13 cellular contexts compared by ENCODE assay signal in genomic region chr16:85969159-85969558, GRCh38.
DNase-seq lines count a peak whose midpoint lies in the region; ATAC-seq and TF ChIP-seq lines count a peak whose summit lies in the region.
"Had no signal": no experiment of that assay in that cellular context is flagged by ENCODE, and none has a peak within 500 bp of the region (broad histone marks: within the 10 kb centered on the region; RNA-seq: fewer than 3 reads in every experiment).

No MANE protein-coding gene starts in this region.

- H3K4me1 Mint-ChIP-seq in activated T-helper 1 cell treated with anti-CD3 and anti-CD28 coated beads, Interleukin-12 subunit alpha, Interleukin-12 subunit beta, Interleukin-2, Interleukin-4 antibody, amounts not matched to agents 30 ng/mL and 10 ng/mL and 1 ng/mL, durations not matched to agents 14 hours and 24 hours and 36 hours (ENCODE audit: low read depth), result peaks cover 37% of the 10 kb centered on the region

- CTCF ChIA-PET in AG04449 (lab: Yijun Ruan, JAX), result interaction anchor here (0.9 kb wide), 1 partner anchor 148 kb away, joined by 3 read pairs; no protein-coding TSS in a partner anchor

- intact Hi-C loops in activated T-helper 1 cell treated with anti-CD3 and anti-CD28 coated beads, Interleukin-12 subunit alpha, Interleukin-12 subunit beta, Interleukin-2, Interleukin-4 antibody, amounts not matched to agents 30 ng/mL and 10 ng/mL and 1 ng/mL, durations not matched to agents 14 hours and 24 hours and 36 hours (cut with micrococcal nuclease), result loop anchor here (2.0 kb wide), 2 partner anchors 16 to 32 kb away; no protein-coding TSS in a partner anchor

- ATAC-seq in HG03457 (IDR thresholded peaks at IDR 0.05; ENCODE audit: unreplicated experiment), result no peak

- POLR2A ChIA-PET in AG04449 (lab: Yijun Ruan, JAX), result no interaction called here

- peaks cover 7% of the 10 kb centered on the region for H3K36me3 Mint-ChIP-seq in activated T-helper 1 cell treated with anti-CD3 and anti-CD28 coated beads, Interleukin-12 subunit alpha, Interleukin-12 subunit beta, Interleukin-2, Interleukin-4 antibody, amounts not matched to agents 30 ng/mL and 10 ng/mL and 1 ng/mL, durations not matched to agents 14 hours and 24 hours and 36 hours (ENCODE audit: low read depth)

- no peak overlapping the region for H3K4me3 ChIP-seq in AG04449 (ENCODE audit: low read depth, low read length)
- H3K4me3 ChIP-seq: breast epithelium, sigmoid colon had no signal

- no peak for TF ChIP-seq CTCF in AG04449 (IDR thresholded peaks at IDR 0.05; ENCODE audit: insufficient read depth, low read length, missing control alignments)

- DNase-seq in AG04449 (ENCODE audit: low read depth, low spot score), result peak; percentile 5
- peak; percentile 8 for DNase-seq in GM04503 (ENCODE audit: low read depth)
- no peak for DNase-seq in activated T-helper 1 cell treated with anti-CD3 and anti-CD28 coated beads, Interleukin-12 subunit alpha, Interleukin-12 subunit beta, Interleukin-2, Interleukin-4 antibody, amounts not matched to agents 30 ng/mL and 10 ng/mL and 1 ng/mL, durations not matched to agents 14 hours and 24 hours and 36 hours (ENCODE audit: low spot score)
- DNase-seq in kidney tubule cell (ENCODE audit: low spot score), result peak; percentile 32
- DNase-seq in NK-92 (lab: John Stamatoyannopoulos, UW; ENCODE audit: unreplicated experiment), result no peak
- no peak for DNase-seq in stimulated activated CD8-positive, alpha-beta memory T cell treated with anti-CD3 and anti-CD28 coated beads, Interleukin-4, amount 100 ng/mL, for 48 hours
- DNase-seq in occipital lobe (lab: John Stamatoyannopoulos, UW), result no peak
- DNase-seq: activated CD8-positive, alpha-beta memory T cell treated with anti-CD3 and anti-CD28 coated beads for 24 hours; NCI-H446; sigmoid colon; T-helper 9 cell had no signal

- H3K4me3 Mint-ChIP-seq in activated T-helper 1 cell treated with anti-CD3 and anti-CD28 coated beads, Interleukin-12 subunit alpha, Interleukin-12 subunit beta, Interleukin-2, Interleukin-4 antibody, amounts not matched to agents 30 ng/mL and 10 ng/mL and 1 ng/mL, durations not matched to agents 14 hours and 24 hours and 36 hours, result no peak overlapping the region

- H3K9me3 Mint-ChIP-seq in activated T-helper 1 cell treated with anti-CD3 and anti-CD28 coated beads, Interleukin-12 subunit alpha, Interleukin-12 subunit beta, Interleukin-2, Interleukin-4 antibody, amounts not matched to agents 30 ng/mL and 10 ng/mL and 1 ng/mL, durations not matched to agents 14 hours and 24 hours and 36 hours, result peaks cover 12% of the 10 kb centered on the region

- H3K27me3 Mint-ChIP-seq in activated T-helper 1 cell treated with anti-CD3 and anti-CD28 coated beads, Interleukin-12 subunit alpha, Interleukin-12 subunit beta, Interleukin-2, Interleukin-4 antibody, amounts not matched to agents 30 ng/mL and 10 ng/mL and 1 ng/mL, durations not matched to agents 14 hours and 24 hours and 36 hours (ENCODE audit: insufficient read depth), result peaks cover 5% of the 10 kb centered on the region

- peak overlapping the region; percentile 18 for H3K27ac Mint-ChIP-seq in activated T-helper 1 cell treated with anti-CD3 and anti-CD28 coated beads, Interleukin-12 subunit alpha, Interleukin-12 subunit beta, Interleukin-2, Interleukin-4 antibody, amounts not matched to agents 30 ng/mL and 10 ng/mL and 1 ng/mL, durations not matched to agents 14 hours and 24 hours and 36 hours

Comparison
In these comparisons a context has a peak if more than half of its experiments do, and no peak if none do; other contexts are left out.
1. DNase-seq: peak in AG04449 (single experiment), GM04503 (single experiment) and kidney tubule cell (single experiment); none in activated T-helper 1 cell treated with anti-CD3 and anti-CD28 coated beads, Interleukin-12 subunit alpha, Interleukin-12 subunit beta, Interleukin-2, Interleukin-4 antibody, amounts not matched to agents 30 ng/mL and 10 ng/mL and 1 ng/mL, durations not matched to agents 14 hours and 24 hours and 36 hours (single experiment), NK-92 (single experiment), stimulated activated CD8-positive, alpha-beta memory T cell treated with anti-CD3 and anti-CD28 coated beads, Interleukin-4, amount 100 ng/mL, for 48 hours (single experiment) and occipital lobe (single experiment).